In genomic region chr16:4508806-4509205, GRCh38 we compare ENCODE assay signal across 24 cellular contexts. TPM values are rescaled to one million over a fixed set of nuclear protein-coding genes. Genes with fewer than 3 reads are reported as not detected.
"Had no signal": no experiment of that assay in that cellular context is flagged by ENCODE, and none has a peak within 500 bp of the region (broad histone marks: within the 10 kb centered on the region; RNA-seq: fewer than 3 reads in every experiment).

No MANE protein-coding gene starts in this region.

- H3K4me1 ChIP-seq: uterus had no signal

- H3K27ac ChIP-seq: breast epithelium, colonic mucosa, epithelial cell of prostate, left lung, sigmoid colon, testis, uterus had no signal

- ATAC-seq: left lung, WTC11 had no signal

- DNase-seq: activated CD4-positive, alpha-beta T cell treated with anti-CD3 and anti-CD28 coated beads, Interleukin-2, amount 50 U/mL, for 4 hours; activated gamma-delta T cell; activated naive CD4-positive, alpha-beta T cell treated with anti-CD3 and anti-CD28 coated beads, Interleukin-2, amount 50 U/mL, for 16 hours; colonic mucosa; kidney glomerular epithelial cell; left lung; naive B cell; retina; sigmoid colon; stimulated activated CD4-positive, alpha-beta T cell treated with anti-CD3 and anti-CD28 coated beads, Interleukin-2, amount 100 ng/mL, for 48 hours; stimulated activated CD8-positive, alpha-beta memory T cell treated with anti-CD3 and anti-CD28 coated beads, Interleukin-4, amount 100 ng/mL, for 48 hours; stimulated activated naive CD4-positive, alpha-beta T cell; T-helper 1 cell; T-helper 9 cell; testis; trophoblast cell; uterus had no signal

- H3K4me3 ChIP-seq: breast epithelium, colonic mucosa, left lung, lung, sigmoid colon, smooth muscle cell, testis, uterus had no signal

- H3K9me3 Mint-ChIP-seq: endodermal cell, naive B cell, WTC11 had no signal

- H3K4me3 Mint-ChIP-seq: endodermal cell, naive B cell, WTC11 had no signal

- H3K27me3 Mint-ChIP-seq: naive B cell, progenitor cell of endocrine pancreas had no signal

- H3K9me3 ChIP-seq: breast epithelium, colonic mucosa, left lung, sigmoid colon, testis, uterus had no signal

- H3K27ac Mint-ChIP-seq: endodermal cell, progenitor cell of endocrine pancreas, WTC11 had no signal

- H3K36me3 ChIP-seq: uterus had no signal

- H3K27me3 ChIP-seq: breast epithelium, colonic mucosa, left lung, sigmoid colon, testis, uterus had no signal

RNA-seq across cellular contexts. Expression of gene C16orf96, which starts 47.3 kb away (rescaled TPM):
- total RNA-seq: breast epithelium had no signal
- polyA plus RNA-seq: smooth muscle cell had no signal
